22 cellular contexts compared by ENCODE assay signal in the genomic region with DNA sequence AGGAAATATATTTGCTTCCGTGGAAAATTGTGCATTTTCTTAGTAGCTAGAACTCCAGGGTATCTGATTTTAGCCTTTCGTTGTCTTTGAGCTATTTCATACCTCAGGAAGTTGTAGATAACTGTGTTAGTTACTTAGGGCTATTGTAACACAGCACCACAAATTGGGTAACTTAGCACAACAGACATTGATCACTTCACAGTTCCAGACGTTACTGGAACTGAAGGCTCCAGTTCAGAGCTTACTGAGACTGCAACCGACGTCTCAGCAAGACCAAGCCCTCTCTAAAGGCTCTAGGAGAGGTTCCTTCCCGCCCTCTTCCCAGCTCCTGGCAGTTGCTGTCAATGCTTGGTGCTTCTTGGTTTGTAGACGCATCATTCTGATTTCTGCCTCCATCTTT.
"Had no signal": no experiment of that assay in that cellular context is flagged by ENCODE, and none has a peak within 500 bp of the region (broad histone marks: within the 10 kb centered on the region; RNA-seq: fewer than 3 reads in every experiment).

No MANE protein-coding gene starts in this region.

- H3K4me2 ChIP-seq: hepatocyte had no signal

- H3K9me3 ChIP-seq: body of pancreas, esophagus squamous epithelium, left lung, prostate gland, tibial nerve, vagina had no signal

- H3K36me3 ChIP-seq: esophagus squamous epithelium, left lung, prostate gland, tibial nerve, vagina had no signal

- DNase-seq: activated CD4-positive, alpha-beta T cell treated with anti-CD3 and anti-CD28 coated beads for 1 hour; activated CD4-positive, alpha-beta T cell treated with anti-CD3 and anti-CD28 coated beads, Interleukin-2, amount 50 U/mL, for 4 hours; activated effector memory CD4-positive, alpha-beta T cell treated with Interleukin-2 at 50 U/mL for 16 hours; body of pancreas; central memory CD4-positive, alpha-beta T cell; esophagus squamous epithelium; left lung; natural killer cell; occipital lobe; right cardiac atrium; small intestine; stimulated activated CD4-positive, alpha-beta T cell treated with anti-CD3 and anti-CD28 coated beads, Interleukin-4, amount 100 ng/mL, for 24 hours; stimulated activated naive CD4-positive, alpha-beta T cell; substantia nigra; T1000 had no signal

- H3K4me3 ChIP-seq: body of pancreas, coronary artery, esophagus squamous epithelium, hepatocyte, left lung, prostate gland, tibial nerve, vagina had no signal

- H3K4me1 ChIP-seq: body of pancreas, prostate gland, vagina had no signal

- H3K27ac ChIP-seq: body of pancreas, coronary artery, esophagus squamous epithelium, hepatocyte, left lung, prostate gland, tibial nerve, vagina, VCaP had no signal

- H3K27me3 ChIP-seq: body of pancreas, tibial nerve, vagina had no signal

- H3K79me2 ChIP-seq: hepatocyte had no signal

- ATAC-seq: activated naive CD4-positive, alpha-beta T cell treated with anti-CD3 and anti-CD28 coated beads, Interleukin-2, amount 50 U/mL, for 72 hours; body of pancreas; left lung; natural killer cell; right cardiac atrium had no signal

- H2AFZ ChIP-seq: hepatocyte had no signal
